ENCODE assay signal across 8 cellular contexts in genomic region chr3:172749201-172749965, GRCh38. TPM values are rescaled to one million over a fixed set of nuclear protein-coding genes. Genes with fewer than 3 reads are reported as not detected.
DNase-seq lines count a peak whose midpoint lies in the region; ATAC-seq and TF ChIP-seq lines count a peak whose summit lies in the region.

No MANE protein-coding gene starts in this region.

- TF ChIP-seq CTCF in heart left ventricle (IDR thresholded peaks at IDR 0.05), result no peak
- TF ChIP-seq CTCF in RWPE2 (IDR thresholded peaks at IDR 0.05; ENCODE audit: poor library complexity, severe bottlenecking), result no peak
- no peak for TF ChIP-seq CTCF in fibroblast of mammary gland (conservative IDR thresholded peaks at IDR 0.05; ENCODE audit: control insufficient read depth, insufficient read depth, low read depth, low read length)
- no peak for TF ChIP-seq CTCF in omental fat pad (IDR thresholded peaks at IDR 0.05)

- peak in 1 of 5 donors; percentile 19 for DNase-seq in heart left ventricle
- DNase-seq in cardiac septum (ENCODE audit: low spot score), result no peak
- peak; percentile 75 for DNase-seq in RWPE2 (ENCODE audit: low spot score)
- peak; percentile 96 for DNase-seq in fibroblast of mammary gland (ENCODE audit: low read depth)
- no peak for DNase-seq in omental fat pad (ENCODE audit: low spot score)
- DNase-seq in stimulated activated CD4-positive, alpha-beta T cell treated with anti-CD3 and anti-CD28 coated beads, Interleukin-4, amount 100 ng/mL, for 1 hour, result no peak

- peak overlapping the region in 11 of 12 donors; percentile 55 to 88 (median 75) for H3K4me3 ChIP-seq in heart left ventricle
- peak overlapping the region; percentile 18 for H3K4me3 ChIP-seq in RWPE2 (ENCODE audit: severe bottlenecking)
- peak overlapping the region; percentile 66 for H3K4me3 ChIP-seq in fibroblast of mammary gland (ENCODE audit: control insufficient read depth, low read depth, low read length)

- no peak for TF ChIP-seq POLR2A in heart left ventricle (IDR thresholded peaks at IDR 0.05)

- ATAC-seq in heart left ventricle, result peak in 2 of 4 donors; percentile 42
- peak; percentile 61 for ATAC-seq in RWPE2 (ENCODE audit: low read depth)
- peak; percentile 59 for ATAC-seq in omental fat pad (ENCODE audit: low FRiP score)
- ATAC-seq in GM21529 (IDR thresholded peaks at IDR 0.05; ENCODE audit: unreplicated experiment), result no peak
- no peak for ATAC-seq in HG02610 (IDR thresholded peaks at IDR 0.05; ENCODE audit: unreplicated experiment)

- H3K27me3 ChIP-seq in heart left ventricle, result no peaks in the 10 kb centered on the region
- no peaks in the 10 kb centered on the region for H3K27me3 ChIP-seq in RWPE2 (ENCODE audit: insufficient read depth, poor library complexity, severe bottlenecking)

- H3K36me3 ChIP-seq in heart left ventricle, result no peaks in the 10 kb centered on the region
- peaks cover 23% of the 10 kb centered on the region for H3K36me3 ChIP-seq in RWPE2 (ENCODE audit: low read depth)

- no peaks in the 10 kb centered on the region for H3K9me3 ChIP-seq in heart left ventricle
- no peaks in the 10 kb centered on the region for H3K9me3 ChIP-seq in RWPE2 (ENCODE audit: severe bottlenecking)

- intact Hi-C loops in heart left ventricle (cut with DNase I), result loop anchor here in 2 of 10 donors (10.0 kb wide), 1 partner anchor 75 kb away; no protein-coding TSS in a partner anchor
- intact Hi-C loops in cardiac septum (cut with DNase I), result no loop called here

- 30 to 44% (median 36%) methylated on average over 8 of the region's 8 CpGs for WGBS in heart left ventricle, 4 donors

- H3K4me1 ChIP-seq in heart left ventricle (peaks cover 0 to 25% (median 9%) of the 10 kb centered on the region in 12 donors), RWPE2 (ENCODE audit: insufficient read depth, poor library complexity, severe bottlenecking) (peaks cover 27% of the 10 kb centered on the region)

- H3K27ac ChIP-seq in heart left ventricle, result peak overlapping the region; percentile 14 to 86 (median 80)
- peak overlapping the region; percentile 96 for H3K27ac ChIP-seq in RWPE2 (ENCODE audit: poor library complexity, severe bottlenecking)

RNA-seq across cellular contexts. Expression of gene ECT2, which starts 1.1 kb away (rescaled TPM):
- total RNA-seq in heart left ventricle (1 to 10 TPM; 3.4 to 9.1 (median 4.4) TPM), cardiac septum (3.0 TPM), omental fat pad (10 to 100 TPM in 1 of 4 donors, 1 to 10 TPM in 3; 7.0 to 11.0 (median 9.0) TPM)
- polyA plus RNA-seq in heart left ventricle, result 1 to 10 TPM; 1.6 to 5.9 TPM

RNA-seq across cellular contexts. Expression of gene NCEH1, which starts 38.5 kb away (rescaled TPM):
- 10 to 100 TPM; 39.1 to 72.7 (median 52.0) TPM for total RNA-seq in heart left ventricle
- 10 to 100 TPM; 10.9 to 24.3 TPM for polyA plus RNA-seq in heart left ventricle
- 18.5 TPM for total RNA-seq in cardiac septum
- total RNA-seq in omental fat pad, result 10 to 100 TPM in 2 of 4 donors, 1 to 10 TPM in 2; 8.2 to 44.1 (median 10.6) TPM

Comparison
In these comparisons a context has a peak if more than half of its experiments do, and no peak if none do; other contexts are left out.
1. ATAC-seq: peak in RWPE2 (single experiment) and omental fat pad (single experiment); none in GM21529 (single experiment) and HG02610 (single experiment).
2. DNase-seq: peak in RWPE2 (single experiment) and fibroblast of mammary gland (single experiment); none in cardiac septum (single experiment), omental fat pad (single experiment) and stimulated activated CD4-positive, alpha-beta T cell treated with anti-CD3 and anti-CD28 coated beads, Interleukin-4, amount 100 ng/mL, for 1 hour (single experiment).
3. H3K4me3 ChIP-seq: peak in every context shown above with its lines; median percentile 75 in heart left ventricle; 66 in fibroblast of mammary gland; 18 in RWPE2.